In genomic region chr2:132488491-132488890, GRCh38 we compare ENCODE assay signal across 21 cellular contexts.
"Had no signal": no experiment of that assay in that cellular context is flagged by ENCODE, and none has a peak within 500 bp of the region (broad histone marks: within the 10 kb centered on the region; RNA-seq: fewer than 3 reads in every experiment).

No MANE protein-coding gene starts in this region.

- H3K36me3 ChIP-seq: colonic mucosa, esophagus squamous epithelium, gastrocnemius medialis, gastroesophageal sphincter, heart left ventricle, heart right ventricle had no signal

- H3K9me3 ChIP-seq: colonic mucosa, esophagus squamous epithelium, gastrocnemius medialis, gastroesophageal sphincter, heart left ventricle, heart right ventricle had no signal

- H3K4me1 Mint-ChIP-seq: endodermal cell had no signal

- H3K27me3 Mint-ChIP-seq: effector memory CD8-positive, alpha-beta T cell had no signal

- H3K27me3 ChIP-seq: colonic mucosa, foreskin keratinocyte, gastrocnemius medialis had no signal

- H3K4me3 ChIP-seq: colonic mucosa, coronary artery, dorsolateral prefrontal cortex, esophagus squamous epithelium, gastrocnemius medialis, gastroesophageal sphincter, heart left ventricle, heart right ventricle had no signal

- H3K4me1 ChIP-seq: colonic mucosa, esophagus squamous epithelium, foreskin keratinocyte, gastrocnemius medialis, gastroesophageal sphincter, heart left ventricle, heart right ventricle had no signal

- ATAC-seq: effector memory CD8-positive, alpha-beta T cell; esophagus mucosa; gastrocnemius medialis; gastroesophageal sphincter had no signal

- H3K27ac ChIP-seq: colonic mucosa, coronary artery, dorsolateral prefrontal cortex, epithelial cell of prostate, esophagus squamous epithelium, foreskin keratinocyte, gastrocnemius medialis, gastroesophageal sphincter, heart left ventricle, heart right ventricle had no signal

- H3K27ac Mint-ChIP-seq: dendritic cell treated with granulocyte-macrophage colony-stimulating factor and Interleukin-4, amounts not matched to agents 40 ng/mL and 50 ng/mL, for 4 days; effector memory CD8-positive, alpha-beta T cell; endodermal cell had no signal

- DNase-seq: colonic mucosa; cortex of kidney; dorsolateral prefrontal cortex; effector CD4-positive, alpha-beta T cell; effector CD8-positive, alpha-beta T cell; effector memory CD4-positive, alpha-beta T cell; effector memory CD8-positive, alpha-beta T cell; erythroblast; esophagus squamous epithelium; foreskin keratinocyte; foreskin melanocyte; gastrocnemius medialis; glutamatergic neuron had no signal

- H3K4me3 Mint-ChIP-seq: dendritic cell treated with granulocyte-macrophage colony-stimulating factor and Interleukin-4, amounts not matched to agents 40 ng/mL and 50 ng/mL, for 4 days; effector memory CD8-positive, alpha-beta T cell; endodermal cell had no signal

- H3K9me3 Mint-ChIP-seq: dendritic cell treated with granulocyte-macrophage colony-stimulating factor and Interleukin-4, amounts not matched to agents 40 ng/mL and 50 ng/mL, for 4 days; endodermal cell had no signal
